8 cellular contexts compared by ENCODE assay signal in genomic region chr9:113886471-113886870, GRCh38. TPM values are rescaled to one million over a fixed set of nuclear protein-coding genes. Genes with fewer than 3 reads are reported as not detected.
DNase-seq lines count a peak whose midpoint lies in the region; ATAC-seq and TF ChIP-seq lines count a peak whose summit lies in the region.

No MANE protein-coding gene starts in this region.

- peak overlapping the region; percentile 67 to 73 for H3K4me3 Mint-ChIP-seq in activated T-cell treated with anti-CD3 and anti-CD28 coated beads, Interleukin-2, amount 50 U/mL, for 72 hours

- H3K4me3 ChIP-seq in adipocyte (ENCODE audit: low read length), result peak overlapping the region; percentile 82
- H3K4me3 ChIP-seq in tibial nerve, result peak overlapping the region in 3 of 4 donors; percentile 31 to 37 (median 34)

- H3K9me3 ChIP-seq in adipocyte (ENCODE audit: control insufficient read depth, low read length) (peaks cover 9% of the 10 kb centered on the region), tibial nerve (peaks cover 0 to 14% (median 0%) of the 10 kb centered on the region in 4 donors)

- peak in 1 of 2 donors; percentile 46 for ATAC-seq in activated T-cell treated with anti-CD3 and anti-CD28 coated beads, Interleukin-2, amount 50 U/mL, for 72 hours (replicated peaks in 1 of 2)
- ATAC-seq in GM18517 (IDR thresholded peaks at IDR 0.05; ENCODE audit: unreplicated experiment) (no peak), HG03378 (IDR thresholded peaks at IDR 0.05; ENCODE audit: unreplicated experiment) (no peak), GM19467 (IDR thresholded peaks at IDR 0.05; ENCODE audit: unreplicated experiment) (no peak)

- WGBS in tibial nerve, 2 donors, result 0 to 3% methylated on average over 1 of the region's 1 CpG

- no peak for TF ChIP-seq CTCF in tibial nerve (IDR thresholded peaks at IDR 0.05)

- H3K27me3 ChIP-seq in adipocyte (replicated peaks; ENCODE audit: control insufficient read depth, insufficient read depth, low read length) (no peaks in the 10 kb centered on the region), tibial nerve (no peaks in the 10 kb centered on the region)

- DNase-seq in activated T-cell treated with anti-CD3 and anti-CD28 coated beads, Interleukin-2, amount 50 U/mL, for 72 hours, result no peak
- DNase-seq in activated T-cell treated with anti-CD3 and anti-CD28 coated beads, Interleukin-2, amount 50 U/mL, for 1 hour, result no peak
- peak; percentile 55 for DNase-seq in adipocyte (ENCODE audit: low read depth)
- peak; percentile 24 for DNase-seq in kidney tubule cell (ENCODE audit: low spot score)
- DNase-seq in tibial nerve (ENCODE audit: low spot score in 2 of 2), result no peak

- no peak for TF ChIP-seq EP300 in tibial nerve (IDR thresholded peaks at IDR 0.05)

- TF ChIP-seq POLR2A in tibial nerve (IDR thresholded peaks at IDR 0.05), result no peak

- H3K9ac ChIP-seq in adipocyte (ENCODE audit: low read length), result peak overlapping the region; percentile 74

- H3K36me3 Mint-ChIP-seq in activated T-cell treated with anti-CD3 and anti-CD28 coated beads, Interleukin-2, amount 50 U/mL, for 72 hours (ENCODE audit: insufficient read depth in 2 of 2), result peaks cover 0 to 1% of the 10 kb centered on the region in 2 donors

- H3K27ac Mint-ChIP-seq in activated T-cell treated with anti-CD3 and anti-CD28 coated beads, Interleukin-2, amount 50 U/mL, for 72 hours, result no peak overlapping the region

- peaks cover 23% of the 10 kb centered on the region for H3K4me1 ChIP-seq in adipocyte (ENCODE audit: control insufficient read depth, insufficient read depth, low read length)
- peaks cover 0 to 61% (median 9%) of the 10 kb centered on the region in 4 donors for H3K4me1 ChIP-seq in tibial nerve

- peak overlapping the region in 2 of 4 donors; percentile 15 to 57 for H3K27ac ChIP-seq in tibial nerve

- H3K27me3 Mint-ChIP-seq in activated T-cell treated with anti-CD3 and anti-CD28 coated beads, Interleukin-2, amount 50 U/mL, for 72 hours (ENCODE audit: low read depth), result no peaks in the 10 kb centered on the region

- peaks cover 22% of the 10 kb centered on the region for H3K4me1 Mint-ChIP-seq in activated T-cell treated with anti-CD3 and anti-CD28 coated beads, Interleukin-2, amount 50 U/mL, for 72 hours (ENCODE audit: low read depth)

- H3K9me3 Mint-ChIP-seq in activated T-cell treated with anti-CD3 and anti-CD28 coated beads, Interleukin-2, amount 50 U/mL, for 72 hours, result no peaks in the 10 kb centered on the region

- H3K36me3 ChIP-seq in adipocyte (ENCODE audit: control insufficient read depth, insufficient read depth, low read length, severe bottlenecking) (peaks cover 4% of the 10 kb centered on the region), tibial nerve (peaks cover 0 to 10% (median 0%) of the 10 kb centered on the region in 3 donors)

RNA-seq across cellular contexts. Expression of gene ZNF618, which starts 10.4 kb away (rescaled TPM):
- total RNA-seq in activated T-cell treated with anti-CD3 and anti-CD28 coated beads, Interleukin-2, amount 50 U/mL, for 72 hours, result under 1 TPM; 0.23 to 0.62 TPM
- total RNA-seq in tibial nerve, result 10 to 100 TPM in 1 of 4 donors, 1 to 10 TPM in 3; 7.3 to 11.6 (median 9.0) TPM

Comparison
In these comparisons a context has a peak if more than half of its experiments do, and no peak if none do; other contexts are left out.
1. DNase-seq: peak in adipocyte (single experiment) and kidney tubule cell (single experiment); none in activated T-cell treated with anti-CD3 and anti-CD28 coated beads, Interleukin-2, amount 50 U/mL, for 72 hours (0 of 2), activated T-cell treated with anti-CD3 and anti-CD28 coated beads, Interleukin-2, amount 50 U/mL, for 1 hour (single experiment) and tibial nerve (0 of 2).
2. RNA of gene ZNF618, which starts 10.4 kb away (total RNA-seq): 7.3 to 11.6 TPM in tibial nerve; 0.23 to 0.62 TPM in activated T-cell treated with anti-CD3 and anti-CD28 coated beads, Interleukin-2, amount 50 U/mL, for 72 hours; every median in the first group is over 4 times any median in the second.